Comparison of ENCODE assay signal across 32 cellular contexts in the genomic region with DNA sequence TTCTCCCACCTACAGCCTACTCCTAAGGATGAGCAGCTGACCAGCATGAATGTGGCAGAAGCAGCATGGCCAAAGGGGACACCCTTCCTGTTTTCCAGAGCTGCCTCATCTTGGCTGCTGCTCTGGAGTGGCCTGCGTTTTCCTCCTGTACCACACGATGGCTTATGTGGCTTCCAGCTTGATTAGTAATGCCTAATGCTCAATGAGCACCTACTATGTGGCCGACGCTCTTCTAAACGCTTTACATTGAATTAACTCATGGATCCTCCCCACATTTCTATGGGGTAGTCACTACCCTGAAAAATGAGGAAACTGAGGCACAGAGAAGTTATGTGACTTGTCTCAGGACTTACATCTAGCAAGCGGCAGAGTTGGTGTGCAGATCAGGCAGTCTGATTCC. TPM values are rescaled to one million over a fixed set of nuclear protein-coding genes. Genes with fewer than 3 reads are reported as not detected.
"Had no signal": no experiment of that assay in that cellular context is flagged by ENCODE, and none has a peak within 500 bp of the region (broad histone marks: within the 10 kb centered on the region; RNA-seq: fewer than 3 reads in every experiment).

No MANE protein-coding gene starts in this region.

- H3K9me3 ChIP-seq: ascending aorta, breast epithelium, esophagus muscularis mucosa, gastrocnemius medialis, heart left ventricle had no signal

- H3K36me3 ChIP-seq: ascending aorta, breast epithelium, esophagus muscularis mucosa, heart left ventricle, WERI-Rb-1 had no signal

- H3K27ac ChIP-seq: ascending aorta, breast epithelium, coronary artery, esophagus muscularis mucosa, foreskin keratinocyte, heart left ventricle, WERI-Rb-1 had no signal

- ATAC-seq: activated CD4-positive, CD25-positive, alpha-beta regulatory T cell treated with anti-CD3 and anti-CD28 coated beads, Interleukin-2, amount 50 U/mL, for 24 hours; activated CD8-positive, alpha-beta memory T cell treated with anti-CD3 and anti-CD28 coated beads, Interleukin-2, amount 10 ng/mL, durations not matched to agents 7 days and 5 days; activated CD8-positive, alpha-beta T cell treated with anti-CD3 and anti-CD28 coated beads, Interleukin-2, amount 10 ng/mL, durations not matched to agents 7 days and 5 days; activated naive CD4-positive, alpha-beta T cell treated with anti-CD3 and anti-CD28 coated beads, Interleukin-2, amount 50 U/mL, for 72 hours; foreskin keratinocyte; gastrocnemius medialis; heart left ventricle; T-helper 17 cell had no signal

- DNase-seq: activated B cell treated with CpG ODN at 0.5 μM for 24 hours; activated CD4-positive, alpha-beta memory T cell treated with anti-CD3 and anti-CD28 coated beads for 36 hours; activated CD4-positive, alpha-beta T cell treated with anti-CD3 and anti-CD28 coated beads for 48 hours; activated CD4-positive, alpha-beta T cell treated with anti-CD3 and anti-CD28 coated beads, Interleukin-2, amount 50 U/mL, for 1 hour; activated CD8-positive, alpha-beta memory T cell treated with anti-CD3 and anti-CD28 coated beads, Interleukin-2, amount 10 ng/mL, durations not matched to agents 7 days and 5 days; activated CD8-positive, alpha-beta memory T cell treated with anti-CD3 and anti-CD28 coated beads, Interleukin-2, amount 50 U/mL, for 4 hours; activated CD8-positive, alpha-beta T cell treated with anti-CD3 and anti-CD28 coated beads, Interleukin-2, amount 10 ng/mL, durations not matched to agents 7 days and 5 days; activated effector memory CD4-positive, alpha-beta T cell treated with anti-CD3 and anti-CD28 coated beads, Interleukin-2, amount 50 U/mL, for 16 hours; activated naive CD4-positive, alpha-beta T cell treated with anti-CD3 and anti-CD28 coated beads, Interleukin-2, amount 10 ng/mL, durations not matched to agents 7 days and 5 days; activated naive CD8-positive, alpha-beta T cell treated with anti-CD3 and anti-CD28 coated beads, Interleukin-2, amount 10 ng/mL, durations not matched to agents 7 days and 5 days; activated T-cell treated with anti-CD3 and anti-CD28 coated beads, Interleukin-2, amount 50 U/mL, for 1 hour; activated T-cell treated with anti-CD3 and anti-CD28 coated beads, Interleukin-2, amount 50 U/mL, for 48 hours; caudate nucleus; dorsolateral prefrontal cortex; effector memory CD4-positive, alpha-beta T cell; erythroblast; foreskin keratinocyte; gastrocnemius medialis; glutamatergic neuron; heart left ventricle; T-helper 1 cell; T-helper 17 cell; T1000; WERI-Rb-1 had no signal

- H3K4me3 ChIP-seq: ascending aorta, breast epithelium, coronary artery, dorsolateral prefrontal cortex, esophagus muscularis mucosa, gastrocnemius medialis, heart left ventricle had no signal

- H3K27me3 ChIP-seq: ascending aorta, breast epithelium, dorsolateral prefrontal cortex, esophagus muscularis mucosa, foreskin keratinocyte, gastrocnemius medialis, heart left ventricle had no signal

- H3K4me1 ChIP-seq: ascending aorta, breast epithelium, esophagus muscularis mucosa, foreskin keratinocyte, heart left ventricle had no signal

RNA-seq across cellular contexts. Expression of a gene that starts 47.5 kb away (rescaled TPM):
- total RNA-seq: activated CD4-positive, alpha-beta memory T cell treated with anti-CD3 and anti-CD28 coated beads for 36 hours; activated CD8-positive, alpha-beta memory T cell treated with anti-CD3 and anti-CD28 coated beads for 36 hours; activated CD8-positive, alpha-beta T cell treated with anti-CD3 and anti-CD28 coated beads, Interleukin-2, amount 10 ng/mL, durations not matched to agents 7 days and 5 days; activated T-helper 1 cell treated with anti-CD3 and anti-CD28 coated beads, Interleukin-12 subunit alpha, Interleukin-12 subunit beta, Interleukin-2, Interleukin-4 antibody, amounts not matched to agents 30 ng/mL and 10 ng/mL and 1 ng/mL, durations not matched to agents 14 hours and 24 hours and 36 hours had no signal
